ENCODE assay signal across 19 cellular contexts in genomic region chr3:74590620-74591262, GRCh38. TPM values are rescaled to one million over a fixed set of nuclear protein-coding genes. Genes with fewer than 3 reads are reported as not detected.
DNase-seq lines count a peak whose midpoint lies in the region; ATAC-seq and TF ChIP-seq lines count a peak whose summit lies in the region.
"Had no signal": no experiment of that assay in that cellular context is flagged by ENCODE, and none has a peak within 500 bp of the region (broad histone marks: within the 10 kb centered on the region; RNA-seq: fewer than 3 reads in every experiment).

No MANE protein-coding gene starts in this region.

- H4K20me1 ChIP-seq in IMR-90 (ENCODE audit: insufficient read depth, low read length) = no peaks in the 10 kb centered on the region

- dilution Hi-C loops in IMR-90 (cut with HindIII; ENCODE audit: low sequenced_read_pairs, unreplicated experiment) = no loop called here

- WGBS in IMR-90 (ENCODE audit: extremely low coverage in 2 of 2, insufficient read length in 1 of 2), 2 experiments = no CpG with 5 or more reads among the region's 4 CpGs

- intact Hi-C loops in IMR-90 (cut with micrococcal nuclease) = no loop called here
- intact Hi-C loops in CD14-positive monocyte (cut with micrococcal nuclease) = no loop called here

- H2BK5ac ChIP-seq in IMR-90 (ENCODE audit: low read depth, low read length, poor library complexity, severe bottlenecking) = no peak overlapping the region

- CTCF ChIA-PET in IMR-90 (lab: Yijun Ruan, JAX) = interaction anchor here (0.7 to 1.1 kb wide), 2 partner anchors 9 to 91 kb away, joined by 3 read pairs; no protein-coding TSS in a partner anchor

- H2BK120ac ChIP-seq in IMR-90 (ENCODE audit: low read depth, low read length) = no peak overlapping the region

- H3K36me3 ChIP-seq in IMR-90 (ENCODE audit: control insufficient read depth, insufficient read depth, low read length) = no peaks in the 10 kb centered on the region

- peaks cover 6% of the 10 kb centered on the region for H3K4me1 ChIP-seq in IMR-90 (ENCODE audit: control insufficient read depth, insufficient read depth, low read length)

- H3K4me2 ChIP-seq in IMR-90 (ENCODE audit: low read depth, low read length) = no peak overlapping the region
- H3K4me2 ChIP-seq: GM23338 had no signal

- no peak overlapping the region for H4K8ac ChIP-seq in IMR-90 (ENCODE audit: low read depth in 2 of 2, low read length in 2 of 2)

- H3K4me3 Mint-ChIP-seq in CD14-positive monocyte = no peak overlapping the region
- H3K4me3 Mint-ChIP-seq: CD4-positive, alpha-beta T cell; CD8-positive, alpha-beta memory T cell; GM23338; H9 had no signal

- no peaks in the 10 kb centered on the region for H3K36me3 Mint-ChIP-seq in CD14-positive monocyte

- no peak overlapping the region for H2BK20ac ChIP-seq in IMR-90 (ENCODE audit: low read depth, low read length)

- DNase-seq in IMR-90 (no peak), fibroblast of gingiva (ENCODE audit: low read depth) (peak; percentile 58), left lobe of liver (ENCODE audit: low spot score) (no peak), CD14-positive monocyte (ENCODE audit: low spot score) (no peak)
- DNase-seq in activated naive CD4-positive, alpha-beta T cell treated with anti-CD3 and anti-CD28 coated beads, Interleukin-2, amount 50 U/mL, for 16 hours = no peak
- DNase-seq: C1 segment of cervical spinal cord; CD4-positive, alpha-beta T cell; CD8-positive, alpha-beta memory T cell; DMS 273 treated with DMSO at 0.1 percent for 48 hours; DMS79; EL; GDM1; H9 had no signal

- no peaks in the 10 kb centered on the region for H3K27me3 Mint-ChIP-seq in CD14-positive monocyte (ENCODE audit: low read depth in 3 of 3)
- H3K27me3 Mint-ChIP-seq: CD4-positive, alpha-beta T cell; CD8-positive, alpha-beta memory T cell had no signal

- H3K9me3 ChIP-seq in IMR-90 (ENCODE audit: control insufficient read depth, insufficient read depth, low read length) = no peaks in the 10 kb centered on the region

- H3K9ac ChIP-seq in IMR-90 (ENCODE audit: low read depth, low read length) = no peak overlapping the region

- POLR2A ChIA-PET in IMR-90 (lab: Charles Lee; ENCODE audit: unreplicated experiment) = no interaction called here

- H3K18ac ChIP-seq in IMR-90 (ENCODE audit: low read depth, low read length) = no peak overlapping the region

- no peak overlapping the region for H3K23ac ChIP-seq in IMR-90 (ENCODE audit: low read depth, low read length)

- H4K91ac ChIP-seq in IMR-90 (ENCODE audit: insufficient read depth, low read depth, low read length) = no peak overlapping the region

- no peak for TF ChIP-seq POLR2A in IMR-90 (IDR thresholded peaks at IDR 0.05; ENCODE audit: low read depth, low read length)

- in situ Hi-C loops in IMR-90 (cut with MboI; ENCODE audit: low sequenced_read_pairs) = no loop called here

- H2AK5ac ChIP-seq in IMR-90 (ENCODE audit: low read depth, low read length) = no peak overlapping the region

- H2AK9ac ChIP-seq in IMR-90 (replicated peaks; ENCODE audit: low read depth, low read length, poor library complexity) = no peak overlapping the region

- no peak overlapping the region for H2BK15ac ChIP-seq in IMR-90 (ENCODE audit: low read depth, low read length)

- no peak overlapping the region for H3K4ac ChIP-seq in IMR-90 (ENCODE audit: low read depth, low read length)

- no peak overlapping the region for H2AFZ ChIP-seq in IMR-90 (replicated peaks; ENCODE audit: low read length, poor library complexity)
- H2AFZ ChIP-seq: GM23338 had no signal

- H3K4me3 ChIP-seq in IMR-90 (ENCODE audit: insufficient read depth, low read depth, low read length) = no peak overlapping the region
- H3K4me3 ChIP-seq: GM12878, GM23338 had no signal

- no peak overlapping the region for H4K5ac ChIP-seq in IMR-90 (ENCODE audit: low read depth, low read length)

- no peak overlapping the region for H3K56ac ChIP-seq in IMR-90 (ENCODE audit: extremely low read depth, insufficient read depth, low read length)

- H3K27me3 ChIP-seq in IMR-90 (ENCODE audit: control insufficient read depth, insufficient read depth, low read length) = no peaks in the 10 kb centered on the region

- H3K27ac ChIP-seq in IMR-90 (ENCODE audit: insufficient read depth, low read length) = no peak overlapping the region

- no peak for TF ChIP-seq CTCF in IMR-90 (conservative IDR thresholded peaks at IDR 0.05; ENCODE audit: low read depth, low read length)
- no peak for TF ChIP-seq CTCF in CD14-positive monocyte (IDR thresholded peaks at IDR 0.05)

- ATAC-seq in IMR-90 (ENCODE audit: low read depth) = no peak
- ATAC-seq in left lobe of liver = peak; percentile 57
- no peak for ATAC-seq in GM18873 (IDR thresholded peaks at IDR 0.05; ENCODE audit: low FRiP score, unreplicated experiment)
- ATAC-seq: GM12878, GM23338, HCT116 had no signal

- no TSS peak for BruUV-seq in IMR-90 (replicated peaks; lab: Mats Ljungman, UMichigan)

- no peak overlapping the region for H3K27ac Mint-ChIP-seq in CD14-positive monocyte
- H3K27ac Mint-ChIP-seq: CD4-positive, alpha-beta T cell; CD8-positive, alpha-beta memory T cell; GM23338; H9 had no signal

- no peak for TF ChIP-seq RAD21 in IMR-90 (IDR thresholded peaks at IDR 0.05; ENCODE audit: low read length)

- H3K4me1 Mint-ChIP-seq in CD14-positive monocyte = no peaks in the 10 kb centered on the region
- H3K4me1 Mint-ChIP-seq: CD8-positive, alpha-beta memory T cell; GM23338; H9 had no signal

- peaks cover 0 to 4% (median 3%) of the 10 kb centered on the region in 7 donors for H3K9me3 Mint-ChIP-seq in CD14-positive monocyte
- H3K9me3 Mint-ChIP-seq: GM23338, H9 had no signal

- peaks cover 0 to 8% of the 10 kb centered on the region in 2 experiments; a peak in 2 of 4 replicates for H3K79me1 ChIP-seq in IMR-90 (ENCODE audit: low read depth in 1 of 2, low read length in 2 of 2)

- H3K14ac ChIP-seq in IMR-90 (replicated peaks; ENCODE audit: low read depth, low read length) = no peak overlapping the region

- H3K9me1 ChIP-seq in IMR-90 (ENCODE audit: insufficient read depth, low read length) = no peaks in the 10 kb centered on the region

TF ChIP-seq in IMR-90, 13 proteins besides CTCF, POLR2A, EP300 and RAD21:
- no peak for TF ChIP-seq USF2 (IDR thresholded peaks at IDR 0.05; ENCODE audit: low read depth, low read length)
- TF ChIP-seq MAFK (IDR thresholded peaks at IDR 0.05; ENCODE audit: low read depth, low read length) = no peak
- no peak for TF ChIP-seq SMC3 (IDR thresholded peaks at IDR 0.05; ENCODE audit: low read depth, low read length)
- TF ChIP-seq CEBPB (IDR thresholded peaks at IDR 0.05; ENCODE audit: low read depth, low read length) = peak; percentile 56
- TF ChIP-seq ELK1 (IDR thresholded peaks at IDR 0.05; ENCODE audit: borderline replicate concordance, low read depth, low read length) = no peak

RNA-seq across cellular contexts. Expression of gene CNTN3, which starts 23.7 kb away (rescaled TPM):
- total RNA-seq in IMR-90 (2012; rRNA removed) (3.3 and 3.6 TPM in 2 replicates), left lobe of liver (5.7 TPM)
- polyA plus RNA-seq in IMR-90 (2012; rRNA removed) (2.2 and 3.5 TPM in 2 replicates), CD14-positive monocyte (not detected)
- polyA plus RNA-seq in IMR-90 (2012; cell fraction: cytosol; rRNA removed) = 0.68 and 1.2 TPM in 2 replicates
- polyA plus RNA-seq in IMR-90 (2012; cell fraction: nucleus; rRNA removed; ENCODE audit: low replicate concordance) = 1.1 and 14.1 TPM in 2 replicates
- total RNA-seq: A172; CD4-positive, alpha-beta T cell; CD8-positive, alpha-beta memory T cell; GM12878; H4; H9 had no signal
- polyA plus RNA-seq: CD8-positive, alpha-beta memory T cell had no signal
